Comparison of ENCODE assay signal across 8 cellular contexts in the genomic region with DNA sequence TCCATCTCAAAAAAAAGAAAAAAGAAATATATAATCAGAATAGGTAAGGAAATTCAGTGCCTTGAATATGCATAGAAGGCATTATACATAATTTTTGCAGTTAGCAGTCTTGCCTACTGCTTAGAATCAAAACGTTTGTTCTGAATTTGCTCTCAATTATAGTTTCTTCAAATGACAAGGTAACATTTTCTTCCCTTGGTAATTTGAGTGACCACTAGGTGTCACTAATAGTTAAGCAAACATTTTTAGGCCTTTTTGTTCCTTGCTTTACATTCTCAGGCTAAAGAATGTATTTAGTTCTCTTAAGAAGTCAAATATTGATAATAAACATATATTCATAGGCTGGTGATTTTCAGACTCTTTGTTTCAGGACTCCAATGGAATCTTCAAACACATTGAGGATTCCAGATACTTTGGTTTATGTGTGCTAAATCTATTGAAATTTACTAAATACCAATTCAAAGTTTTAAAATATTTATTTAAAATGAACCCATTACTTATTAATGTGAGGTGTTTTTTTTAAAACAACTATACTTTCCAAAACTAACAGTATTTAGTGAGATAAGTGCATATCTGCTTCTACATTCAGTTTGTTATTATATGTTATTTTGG. TPM values are rescaled to one million over a fixed set of nuclear protein-coding genes. Genes with fewer than 3 reads are reported as not detected.
DNase-seq lines count a peak whose midpoint lies in the region; ATAC-seq, FAIRE-seq and TF ChIP-seq lines count a peak whose summit lies in the region.

No MANE protein-coding gene starts in this region.

- peak; percentile 85 to 87 for TF ChIP-seq RAD21 in A549 (conservative IDR thresholded peaks at IDR 0.05 in 1 of 2, IDR thresholded peaks at IDR 0.05 in 1 of 2)

- intact Hi-C loops in breast epithelium (cut with DNase I; ENCODE audit: low total_unique reads) = loop anchor here (5.0 kb wide), 1 partner anchor 107 kb away; no protein-coding TSS in a partner anchor

- H3K9me3 ChIP-seq in A549 = no peaks in the 10 kb centered on the region
- H3K9me3 ChIP-seq in breast epithelium = no peaks in the 10 kb centered on the region

- H3K4me3 ChIP-seq in A549 (no peak overlapping the region), GM12865 (ENCODE audit: low read depth, low read length) (no peak overlapping the region), breast epithelium (no peak overlapping the region)

- TF ChIP-seq POLR2A in A549 (IDR thresholded peaks at IDR 0.05; ENCODE audit: low read length) (no peak), breast epithelium (IDR thresholded peaks at IDR 0.05) (no peak)

- no peaks in the 10 kb centered on the region for H3K27me3 ChIP-seq in breast epithelium

- H3K27ac ChIP-seq in A549 (no peak overlapping the region), breast epithelium (no peak overlapping the region)

- POLR2A ChIA-PET in A549 (lab: Yijun Ruan, JAX) = no interaction called here

- peak; percentile 13 for FAIRE-seq in A549 (lab: Jason Lieb, UNC)

- ATAC-seq in A549 (peak in 1 of 2 experiments; percentile 64; a peak in 3 of 6 replicates), HG03565 (IDR thresholded peaks at IDR 0.05; ENCODE audit: unreplicated experiment) (no peak), GM18520 (IDR thresholded peaks at IDR 0.05; ENCODE audit: unreplicated experiment) (no peak)

- H3K4me1 ChIP-seq in A549 = peaks cover 4% of the 10 kb centered on the region; the same call in 1 of the 3 replicates
- no peaks in the 10 kb centered on the region for H3K4me1 ChIP-seq in breast epithelium

- H3K4me2 ChIP-seq in A549 = no peak overlapping the region

- DNase-seq in A549 (ENCODE audit: low read depth in 1 of 2, low spot score in 1 of 2) (peak in 1 of 2 experiments; percentile 63), GM12865 (ENCODE audit: low read depth) (peak; percentile 60), NCI-H2227 (lab: John Stamatoyannopoulos, UW; ENCODE audit: unreplicated experiment) (peak; percentile 67), breast epithelium (ENCODE audit: low spot score in 2 of 2) (no peak), lung microvascular endothelial cell (ENCODE audit: low read depth in 2 of 2) (peak; percentile 63 to 66), NCI-H187 treated with DMSO at 0.1 percent for 48 hours (lab: John Stamatoyannopoulos, UW) (no peak)

- no peak for TF ChIP-seq EP300 in A549 (IDR thresholded peaks at IDR 0.05)

- H3K36me3 ChIP-seq in breast epithelium = no peaks in the 10 kb centered on the region

- TF ChIP-seq CTCF in A549 (IDR thresholded peaks at IDR 0.05) (peak; percentile 82), GM12865 (IDR thresholded peaks at IDR 0.05; ENCODE audit: insufficient read depth, low read depth, low read length, missing control alignments) (peak; percentile 47), breast epithelium (IDR thresholded peaks at IDR 0.05) (peak; percentile 35 to 59 (median 56))

- CTCF ChIA-PET in A549 (lab: Yijun Ruan, JAX) = interaction anchor here (0.8 to 9.9 kb wide), 16 partner anchors 9 to 130 kb away, joined by 3 to 88 read pairs (median 4); a partner anchor contains a TSS

- WGBS in A549 (ENCODE audit: missing lambda C conversion rate) = 0% methylated on average over 1 of the region's 1 CpG

TF ChIP-seq in A549, 52 proteins besides CTCF, POLR2A, EP300 and RAD21:
- TF ChIP-seq HOXB5 (CRISPR knock-in tag; IDR thresholded peaks at IDR 0.05) (no peak), SMC3 (IDR thresholded peaks at IDR 0.05) (peak; percentile 76)
TF ChIP-seq in A549: peak in this region for 1.

RNA-seq across cellular contexts. Expression of a gene that starts 55.0 kb away (rescaled TPM):
- polyA plus RNA-seq in A549 (2011; rRNA removed) (15.2 and 16.6 TPM in 2 replicates), A549 (2017; fragmentation: RNase III; extraction: RNeasy Plus Mini Kit Qiagen cat#74134 plus additional on column Dnase treatment) (15.1 to 15.3 TPM (median 15.2 TPM) in 3 replicates)
- 4.5 and 4.7 TPM in 2 replicates for polyA plus RNA-seq in A549 (2012; cell fraction: cytosol; rRNA removed)
- 4.2 and 4.8 TPM in 2 replicates for polyA plus RNA-seq in A549 (2012; cell fraction: nucleus; rRNA removed)
- 3.1 and 3.5 TPM in 2 replicates for polyA minus RNA-seq in A549 (2011; rRNA and poly(A)+ RNA removed)
- total RNA-seq in breast epithelium (under 1 TPM; 0.59 to 0.98 (median 0.64) TPM), lung microvascular endothelial cell (under 0.01 and 0.20 TPM in 2 replicates)

Comparison
In these comparisons a context has a peak if more than half of its experiments do, and no peak if none do; other contexts are left out.
1. DNase-seq: peak in GM12865 (single experiment), NCI-H2227 (single experiment) and lung microvascular endothelial cell (2 of 2); none in breast epithelium (0 of 2) and NCI-H187 treated with DMSO at 0.1 percent for 48 hours (single experiment).
2. Peak in every context shown above with its lines, with median percentiles within 50 percentile points of each other: CTCF ChIP-seq.